24 cellular contexts compared by ENCODE assay signal in the genomic region with DNA sequence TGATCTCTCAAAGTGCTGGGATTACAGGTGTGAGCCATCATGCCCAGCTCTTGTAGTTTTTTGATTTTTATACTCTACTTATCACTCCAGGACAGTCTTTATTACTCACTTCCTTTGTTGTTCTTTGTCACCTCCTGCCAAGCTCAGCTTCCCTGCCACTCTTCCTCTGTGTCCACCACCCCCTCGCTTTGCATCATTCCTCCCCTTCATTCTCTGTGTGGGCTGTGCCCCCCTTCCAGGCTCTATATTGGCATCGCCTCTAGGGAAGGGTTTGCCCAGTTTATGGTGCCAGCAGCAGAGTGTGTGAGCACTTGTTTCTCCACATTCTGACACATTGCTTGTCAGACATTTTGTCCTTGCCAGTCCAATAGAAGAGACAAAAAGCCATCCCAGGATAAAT. TPM values are rescaled to one million over a fixed set of nuclear protein-coding genes. Genes with fewer than 3 reads are reported as not detected.
DNase-seq lines count a peak whose midpoint lies in the region; ATAC-seq, FAIRE-seq and TF ChIP-seq lines count a peak whose summit lies in the region.
"Had no signal": no experiment of that assay in that cellular context is flagged by ENCODE, and none has a peak within 500 bp of the region (broad histone marks: within the 10 kb centered on the region; RNA-seq: fewer than 3 reads in every experiment).

No MANE protein-coding gene starts in this region.

- WGBS in IMR-90 (ENCODE audit: extremely low coverage in 2 of 2, insufficient read length in 1 of 2), 2 experiments = no CpG with 5 or more reads among the region's 2 CpGs

- no peak overlapping the region for H2BK5ac ChIP-seq in IMR-90 (ENCODE audit: low read depth, low read length, poor library complexity, severe bottlenecking)

- H3K9ac ChIP-seq in IMR-90 (ENCODE audit: low read depth, low read length) = no peak overlapping the region
- H3K9ac ChIP-seq: BLaER1 had no signal

- no peak overlapping the region for H3K4me3 ChIP-seq in IMR-90 (ENCODE audit: insufficient read depth, low read depth, low read length)
- H3K4me3 ChIP-seq: A549, BLaER1, GM12878, GM23338, PC-9 had no signal

- peak overlapping the region; percentile 34 for H2AFZ ChIP-seq in IMR-90 (replicated peaks; ENCODE audit: low read length, poor library complexity)
- H2AFZ ChIP-seq: GM23338, PC-9 had no signal

- no TSS peak for BruUV-seq in IMR-90 (replicated peaks; lab: Mats Ljungman, UMichigan)

- POLR2A ChIA-PET in IMR-90 (lab: Charles Lee; ENCODE audit: unreplicated experiment) = no interaction called here

- no peak overlapping the region for H3K4me2 ChIP-seq in IMR-90 (ENCODE audit: low read depth, low read length)
- H3K4me2 ChIP-seq: A549, BLaER1, GM23338, PC-9 had no signal

- no peaks in the 10 kb centered on the region for H3K9me3 ChIP-seq in IMR-90 (ENCODE audit: control insufficient read depth, insufficient read depth, low read length)

- DNase-seq in Ammon's horn (ENCODE audit: low spot score) (peak; percentile 12), IMR-90 (no peak), RCC 7860 (ENCODE audit: low spot score) (peak; percentile 23), dermis microvascular lymphatic vessel endothelial cell (ENCODE audit: low read depth in 2 of 2) (peak; percentile 46 to 73), MV-4-11 (lab: John Stamatoyannopoulos, UW) (no peak), T1000 (lab: John Stamatoyannopoulos, UW) (no peak)
- DNase-seq in activated CD4-positive, CD25-positive, alpha-beta regulatory T cell (lab: John Stamatoyannopoulos, UW) = no peak
- DNase-seq: Calu3; CD4-positive, alpha-beta memory T cell; DMS53; EL; Kasumi-1; NCI-H1105 treated with DMSO at 0.1 percent for 48 hours; NCI-H1694; NCI-H2227 treated with DMSO at 0.1 percent for 48 hours; NCI-H510A treated with DMSO at 0.1 percent for 48 hours; PC-9 had no signal

- no peak overlapping the region for H3K56ac ChIP-seq in IMR-90 (ENCODE audit: extremely low read depth, insufficient read depth, low read length)

- H2BK20ac ChIP-seq in IMR-90 (ENCODE audit: low read depth, low read length) = no peak overlapping the region

- H4K91ac ChIP-seq in IMR-90 (ENCODE audit: insufficient read depth, low read depth, low read length) = no peak overlapping the region

- TF ChIP-seq POLR2A in IMR-90 (IDR thresholded peaks at IDR 0.05; ENCODE audit: low read depth, low read length) = no peak

- H3K4me1 ChIP-seq in IMR-90 (ENCODE audit: control insufficient read depth, insufficient read depth, low read length) = no peaks in the 10 kb centered on the region
- H3K4me1 ChIP-seq: A549, BLaER1 had no signal

- H3K23ac ChIP-seq in IMR-90 (ENCODE audit: low read depth, low read length) = no peak overlapping the region

- H2BK120ac ChIP-seq in IMR-90 (ENCODE audit: low read depth, low read length) = no peak overlapping the region

- H4K20me1 ChIP-seq in IMR-90 (ENCODE audit: insufficient read depth, low read length) = no peaks in the 10 kb centered on the region
- H4K20me1 ChIP-seq: BLaER1 had no signal

- no peak for TF ChIP-seq RAD21 in IMR-90 (IDR thresholded peaks at IDR 0.05; ENCODE audit: low read length)

- no peak overlapping the region for H2AK5ac ChIP-seq in IMR-90 (ENCODE audit: low read depth, low read length)

- in situ Hi-C loops in IMR-90 (cut with MboI; ENCODE audit: low sequenced_read_pairs) = no loop called here

- H4K5ac ChIP-seq in IMR-90 (ENCODE audit: low read depth, low read length) = no peak overlapping the region

- H3K14ac ChIP-seq in IMR-90 (replicated peaks; ENCODE audit: low read depth, low read length) = no peak overlapping the region

- H3K27me3 ChIP-seq in IMR-90 (ENCODE audit: control insufficient read depth, insufficient read depth, low read length) = no peaks in the 10 kb centered on the region
- H3K27me3 ChIP-seq: BLaER1 had no signal

- H4K8ac ChIP-seq in IMR-90 (ENCODE audit: low read depth in 2 of 2, low read length in 2 of 2) = no peak overlapping the region

- no peak overlapping the region for H2BK15ac ChIP-seq in IMR-90 (ENCODE audit: low read depth, low read length)

- CTCF ChIA-PET in IMR-90 (lab: Yijun Ruan, JAX) = no interaction called here

- intact Hi-C loops in IMR-90 (cut with micrococcal nuclease) = no loop called here

- no peaks in the 10 kb centered on the region for H3K36me3 ChIP-seq in IMR-90 (ENCODE audit: control insufficient read depth, insufficient read depth, low read length)
- H3K36me3 ChIP-seq: BLaER1 had no signal

- H2AK9ac ChIP-seq in IMR-90 (replicated peaks; ENCODE audit: low read depth, low read length, poor library complexity) = no peak overlapping the region

- no peak overlapping the region for H3K4ac ChIP-seq in IMR-90 (ENCODE audit: low read depth, low read length)

- FAIRE-seq in RCC 7860 (lab: Jason Lieb, UNC) = no peak
- FAIRE-seq: GM12878, HTR-8/SVneo had no signal

- ATAC-seq in IMR-90 (ENCODE audit: low read depth) (no peak), GM21619 (IDR thresholded peaks at IDR 0.05; ENCODE audit: unreplicated experiment) (no peak)
- ATAC-seq: A549, GM12878, GM23338 had no signal

- H3K27ac ChIP-seq in IMR-90 (ENCODE audit: insufficient read depth, low read length) = no peak overlapping the region
- H3K27ac ChIP-seq: A549, BLaER1, PC-9 had no signal

- no peaks in the 10 kb centered on the region for H3K9me1 ChIP-seq in IMR-90 (ENCODE audit: insufficient read depth, low read length)

- dilution Hi-C loops in IMR-90 (cut with HindIII; ENCODE audit: low sequenced_read_pairs, unreplicated experiment) = no loop called here

- no peak for TF ChIP-seq CTCF in IMR-90 (conservative IDR thresholded peaks at IDR 0.05; ENCODE audit: low read depth, low read length)

- no peak overlapping the region for H3K18ac ChIP-seq in IMR-90 (ENCODE audit: low read depth, low read length)

- H3K79me1 ChIP-seq in IMR-90 (ENCODE audit: low read depth in 1 of 2, low read length in 2 of 2) = no peaks in the 10 kb centered on the region

TF ChIP-seq in IMR-90, 13 proteins besides CTCF, POLR2A, EP300 and RAD21:
- no peak for TF ChIP-seq SMC3 (IDR thresholded peaks at IDR 0.05; ENCODE audit: low read depth, low read length)

RNA-seq across cellular contexts. Expression of a gene that starts 15.1 kb away (rescaled TPM):
- total RNA-seq in IMR-90 (2012; rRNA removed) = 9.5 and 11.1 TPM in 2 replicates
- polyA plus RNA-seq in IMR-90 (2012; rRNA removed) = 5.9 and 9.1 TPM in 2 replicates
- 2.5 and 3.9 TPM in 2 replicates for polyA plus RNA-seq in IMR-90 (2012; cell fraction: cytosol; rRNA removed)
- polyA plus RNA-seq in IMR-90 (2012; cell fraction: nucleus; rRNA removed; ENCODE audit: low replicate concordance) = 8.5 and 43.6 TPM in 2 replicates
- total RNA-seq in dermis microvascular lymphatic vessel endothelial cell = 8.1 and 11.5 TPM in 2 replicates

RNA-seq across cellular contexts. Expression of a gene that starts 15.6 kb away (rescaled TPM):
- total RNA-seq in IMR-90 (2012; rRNA removed) (not detected in 2 replicates), dermis microvascular lymphatic vessel endothelial cell (0.13 TPM in 1 of 2 replicates, not detected in the other)
- 0.03 TPM in 1 of 2 replicates, not detected in the other for polyA plus RNA-seq in IMR-90 (2012; rRNA removed)
- polyA plus RNA-seq in IMR-90 (2012; cell fraction: cytosol; rRNA removed) = 0.03 TPM in 1 of 2 replicates, not detected in the other
- 0.15 and 0.17 TPM in 2 replicates for polyA plus RNA-seq in IMR-90 (2012; cell fraction: nucleus; rRNA removed; ENCODE audit: low replicate concordance)
- polyA plus RNA-seq: CD4-positive, alpha-beta memory T cell; GM23338; IgD-negative memory B cell had no signal

RNA-seq across cellular contexts. Expression of a gene that starts 41.5 kb away (rescaled TPM):
- total RNA-seq in IMR-90 (2012; rRNA removed) (7.5 and 11.1 TPM in 2 replicates), dermis microvascular lymphatic vessel endothelial cell (12.1 and 19.8 TPM in 2 replicates)
- polyA plus RNA-seq in IMR-90 (2012; rRNA removed) = 2.7 and 3.8 TPM in 2 replicates
- polyA plus RNA-seq in IMR-90 (2012; cell fraction: cytosol; rRNA removed) = 2.5 and 12.3 TPM in 2 replicates
- polyA plus RNA-seq in IMR-90 (2012; cell fraction: nucleus; rRNA removed; ENCODE audit: low replicate concordance) = 3.4 and 9.4 TPM in 2 replicates

Comparison
In these comparisons a context has a peak if more than half of its experiments do, and no peak if none do; other contexts are left out.
1. DNase-seq: peak in Ammon's horn (single experiment), RCC 7860 (single experiment) and dermis microvascular lymphatic vessel endothelial cell (2 of 2); none in IMR-90 (single experiment), MV-4-11 (single experiment), activated CD4-positive, CD25-positive, alpha-beta regulatory T cell (0 of 4) and T1000 (single experiment).